Comparison of ENCODE assay signal across 24 cellular contexts in the genomic region with DNA sequence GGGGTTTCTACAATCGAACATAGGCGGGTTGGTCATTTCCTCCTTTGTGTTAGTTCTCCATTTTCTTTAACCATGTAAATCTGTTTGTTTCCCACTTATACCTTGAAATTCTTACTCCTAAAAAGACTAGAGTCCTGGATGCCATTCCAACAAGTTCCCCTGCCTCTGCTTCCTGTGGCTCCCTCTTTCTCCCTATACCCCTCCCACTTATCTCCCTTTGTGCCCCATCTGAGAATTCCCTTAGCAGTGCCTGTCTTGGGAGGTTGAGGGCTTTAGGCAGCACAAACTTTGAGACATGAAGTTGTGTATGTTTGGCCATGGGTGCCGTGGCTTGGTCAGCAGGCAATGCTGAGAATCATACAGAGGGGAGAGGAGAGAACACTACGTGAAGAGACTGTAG.
"Had no signal": no experiment of that assay in that cellular context is flagged by ENCODE, and none has a peak within 500 bp of the region (broad histone marks: within the 10 kb centered on the region; RNA-seq: fewer than 3 reads in every experiment).

No MANE protein-coding gene starts in this region.

- DNase-seq: activated CD4-positive, alpha-beta T cell treated with anti-CD3 and anti-CD28 coated beads for 48 hours; activated CD4-positive, alpha-beta T cell treated with anti-CD3 and anti-CD28 coated beads, Interleukin-2, amount 50 U/mL, for 4 hours; activated CD4-positive, CD25-positive, alpha-beta regulatory T cell treated with anti-CD3 and anti-CD28 coated beads, Interleukin-2, amount 50 U/mL, for 72 hours; activated CD8-positive, alpha-beta T cell treated with anti-CD3 and anti-CD28 coated beads, Interleukin-2, amount 10 ng/mL, durations not matched to agents 7 days and 5 days; activated gamma-delta T cell treated with Interleukin-2 at 50 U/mL for 16 hours; activated naive CD4-positive, alpha-beta T cell treated with anti-CD3 and anti-CD28 coated beads, Interleukin-2, amount 10 ng/mL, durations not matched to agents 7 days and 5 days; activated naive CD8-positive, alpha-beta T cell treated with anti-CD3 and anti-CD28 coated beads for 36 hours; activated T-cell treated with anti-CD3 and anti-CD28 coated beads, Interleukin-2, amount 50 U/mL, for 4 hours; brain microvascular endothelial cell; Karpas-422; MM.1S; NCI-H1105 treated with DMSO at 0.1 percent for 48 hours; NCI-H1436 treated with DMSO at 0.1 percent for 48 hours; NCI-H187; NCI-H2081; NCI-H510A treated with DMSO at 0.1 percent for 48 hours; NCI-H69; OCI-M1; RPMI8226; SW 1271 had no signal

- H3K27me3 Mint-ChIP-seq: activated naive CD4-positive, alpha-beta T cell treated with anti-CD3 and anti-CD28 coated beads, Interleukin-2, amount 10 ng/mL, durations not matched to agents 7 days and 5 days; activated naive CD8-positive, alpha-beta T cell treated with anti-CD3 and anti-CD28 coated beads for 36 hours; activated T-helper 17 cell treated with anti-CD3 and anti-CD28 coated beads, Interleukin-2, amount 50 U/mL, for 72 hours had no signal

- H3K4me3 Mint-ChIP-seq: activated CD8-positive, alpha-beta T cell treated with anti-CD3 and anti-CD28 coated beads, Interleukin-2, amount 10 ng/mL, durations not matched to agents 7 days and 5 days; activated naive CD4-positive, alpha-beta T cell treated with anti-CD3 and anti-CD28 coated beads, Interleukin-2, amount 10 ng/mL, durations not matched to agents 7 days and 5 days; activated naive CD8-positive, alpha-beta T cell treated with anti-CD3 and anti-CD28 coated beads for 36 hours; activated T-cell treated with anti-CD3 and anti-CD28 coated beads, Interleukin-2, amount 50 U/mL, for 4 hours; activated T-helper 17 cell treated with anti-CD3 and anti-CD28 coated beads, Interleukin-2, amount 50 U/mL, for 72 hours had no signal

- ATAC-seq: activated CD8-positive, alpha-beta T cell treated with anti-CD3 and anti-CD28 coated beads, Interleukin-2, amount 10 ng/mL, durations not matched to agents 7 days and 5 days; activated T-cell treated with anti-CD3 and anti-CD28 coated beads, Interleukin-2, amount 50 U/mL, for 4 hours; activated T-helper 17 cell treated with anti-CD3 and anti-CD28 coated beads, Interleukin-2, amount 50 U/mL, for 72 hours; K562; Panc1; Right ventricle myocardium inferior had no signal

- H3K4me1 Mint-ChIP-seq: activated naive CD4-positive, alpha-beta T cell treated with anti-CD3 and anti-CD28 coated beads, Interleukin-2, amount 10 ng/mL, durations not matched to agents 7 days and 5 days; activated naive CD8-positive, alpha-beta T cell treated with anti-CD3 and anti-CD28 coated beads for 36 hours; activated T-helper 17 cell treated with anti-CD3 and anti-CD28 coated beads, Interleukin-2, amount 50 U/mL, for 72 hours had no signal

- H3K9me3 Mint-ChIP-seq: activated naive CD4-positive, alpha-beta T cell treated with anti-CD3 and anti-CD28 coated beads, Interleukin-2, amount 10 ng/mL, durations not matched to agents 7 days and 5 days; activated naive CD8-positive, alpha-beta T cell treated with anti-CD3 and anti-CD28 coated beads for 36 hours; activated T-cell treated with anti-CD3 and anti-CD28 coated beads, Interleukin-2, amount 50 U/mL, for 4 hours; activated T-helper 17 cell treated with anti-CD3 and anti-CD28 coated beads, Interleukin-2, amount 50 U/mL, for 72 hours had no signal

- H3K27ac Mint-ChIP-seq: activated CD8-positive, alpha-beta T cell treated with anti-CD3 and anti-CD28 coated beads, Interleukin-2, amount 10 ng/mL, durations not matched to agents 7 days and 5 days; activated naive CD4-positive, alpha-beta T cell treated with anti-CD3 and anti-CD28 coated beads, Interleukin-2, amount 10 ng/mL, durations not matched to agents 7 days and 5 days; activated naive CD8-positive, alpha-beta T cell treated with anti-CD3 and anti-CD28 coated beads for 36 hours; activated T-helper 17 cell treated with anti-CD3 and anti-CD28 coated beads, Interleukin-2, amount 50 U/mL, for 72 hours had no signal
